Comparison of ENCODE assay signal across 19 cellular contexts in genomic region chr7:1498370-1499305, GRCh38.
"Had no signal": no experiment of that assay in that cellular context is flagged by ENCODE, and none has a peak within 500 bp of the region (broad histone marks: within the 10 kb centered on the region; RNA-seq: fewer than 3 reads in every experiment).

No MANE protein-coding gene starts in this region.

- H3K27ac Mint-ChIP-seq: immature natural killer cell; naive thymus-derived CD8-positive, alpha-beta T cell; nephron had no signal

- ATAC-seq: naive thymus-derived CD8-positive, alpha-beta T cell; sciatic nerve had no signal

- H3K4me3 Mint-ChIP-seq: immature natural killer cell; naive thymus-derived CD8-positive, alpha-beta T cell; nephron; neural crest cell had no signal

- H3K9me3 Mint-ChIP-seq: immature natural killer cell; naive thymus-derived CD8-positive, alpha-beta T cell; nephron; neural crest cell had no signal

- DNase-seq: head of caudate nucleus; hippocampal formation; immature natural killer cell; left ventricle myocardium inferior; mesenchymal stem cell; naive thymus-derived CD8-positive, alpha-beta T cell; nucleus accumbens; stimulated activated CD4-positive, alpha-beta T cell treated with anti-CD3 and anti-CD28 coated beads, Interleukin-12 subunit alpha, Interleukin-12 subunit beta, amount 100 ng/mL, for 4 hours; stimulated activated CD4-positive, alpha-beta T cell treated with anti-CD3 and anti-CD28 coated beads, Interleukin-15, amount 100 ng/mL, for 24 hours; stimulated activated CD4-positive, alpha-beta T cell treated with anti-CD3 and anti-CD28 coated beads, Interleukin-2, amount 100 ng/mL, for 24 hours; stimulated activated CD4-positive, alpha-beta T cell treated with anti-CD3 and anti-CD28 coated beads, Interleukin-4, amount 100 ng/mL, for 1 hour; stimulated activated naive CD4-positive, alpha-beta T cell; stomach; testis; thyroid gland; transverse colon had no signal

- H3K27me3 Mint-ChIP-seq: naive thymus-derived CD8-positive, alpha-beta T cell had no signal
